Comparison of ENCODE assay signal across 1 cellular context in genomic region chr7:38319873-38320272, GRCh38.
TF ChIP-seq lines count a peak whose summit lies in the region.

No MANE protein-coding gene starts in this region.

TF ChIP-seq in IMR-90, 13 proteins besides CTCF, POLR2A, EP300 and RAD21 (continued from another document):
- TF ChIP-seq RFX5 (IDR thresholded peaks at IDR 0.05; ENCODE audit: low read depth, low read length) (no peak), RCOR1 (IDR thresholded peaks at IDR 0.05; ENCODE audit: insufficient replicate concordance, low read length) (no peak), ELK1 (IDR thresholded peaks at IDR 0.05; ENCODE audit: borderline replicate concordance, low read depth, low read length) (no peak), FOS (IDR thresholded peaks at IDR 0.05; ENCODE audit: low read depth, low read length) (no peak), SMC3 (IDR thresholded peaks at IDR 0.05; ENCODE audit: low read depth, low read length) (no peak), USF2 (IDR thresholded peaks at IDR 0.05; ENCODE audit: low read depth, low read length) (no peak), MXI1 (IDR thresholded peaks at IDR 0.05; ENCODE audit: borderline replicate concordance, low read depth, low read length) (no peak), CEBPB (IDR thresholded peaks at IDR 0.05; ENCODE audit: low read depth, low read length) (no peak), MAZ (IDR thresholded peaks at IDR 0.05; ENCODE audit: borderline replicate concordance, low read depth, low read length) (no peak), BHLHE40 (IDR thresholded peaks at IDR 0.05; ENCODE audit: low read depth, low read length) (no peak)
